9 cellular contexts compared by ENCODE assay signal in the genomic region with DNA sequence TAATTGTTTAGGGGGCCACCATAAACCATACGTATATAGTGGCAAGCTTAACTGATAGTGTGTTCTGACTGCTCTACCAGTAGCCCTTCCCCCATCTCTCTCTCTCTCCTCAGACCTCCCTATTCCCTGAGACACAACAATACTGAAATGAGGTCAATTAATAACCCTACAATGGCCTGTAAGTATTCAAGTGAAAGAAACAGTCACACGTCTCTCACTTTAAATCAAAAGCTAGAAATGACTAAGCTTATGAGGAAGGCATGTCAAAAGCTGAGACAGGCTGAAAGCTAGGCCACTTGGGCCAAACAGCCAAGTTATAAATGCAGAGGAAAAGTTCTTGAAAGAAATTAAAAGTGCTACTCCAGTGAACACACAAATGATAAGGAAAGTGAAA.
A peak's percentile ranks its signal among the peaks of the same experiment; 100 is the strongest.
DNase-seq lines count a peak whose midpoint lies in the region; ATAC-seq, FAIRE-seq and TF ChIP-seq lines count a peak whose summit lies in the region.
"Had no signal": no experiment of that assay in that cellular context is flagged by ENCODE, and none has a peak within 500 bp of the region (broad histone marks: within the 10 kb centered on the region; RNA-seq: fewer than 3 reads in every experiment).

No MANE protein-coding gene starts in this region.

- no peaks in the 10 kb centered on the region for H3K36me3 ChIP-seq in A673 (ENCODE audit: insufficient read depth, low read length, poor library complexity, severe bottlenecking)

- peaks cover 25% of the 10 kb centered on the region for H3K4me1 Mint-ChIP-seq in stimulated activated naive CD8-positive, alpha-beta T cell treated with anti-CD3 and anti-CD28 coated beads, Interleukin-15, amount 100 ng/mL, for 72 hours

- H3K4me3 ChIP-seq in A673 (ENCODE audit: low read depth, low read length, poor library complexity, severe bottlenecking): no peak overlapping the region

- ATAC-seq in HG02759 (IDR thresholded peaks at IDR 0.05; ENCODE audit: unreplicated experiment): peak; percentile 90
- peak; percentile 76 for ATAC-seq in HG03521 (IDR thresholded peaks at IDR 0.05; ENCODE audit: unreplicated experiment)
- ATAC-seq in stimulated activated naive CD8-positive, alpha-beta T cell treated with anti-CD3 and anti-CD28 coated beads, Interleukin-15, amount 100 ng/mL, for 72 hours: peak; percentile 91

- no peaks in the 10 kb centered on the region for H3K9me3 Mint-ChIP-seq in stimulated activated naive CD8-positive, alpha-beta T cell treated with anti-CD3 and anti-CD28 coated beads, Interleukin-15, amount 100 ng/mL, for 72 hours

- H3K27ac ChIP-seq in A673 (ENCODE audit: low read depth, low read length, poor library complexity, severe bottlenecking): no peak overlapping the region

- no peaks in the 10 kb centered on the region for H3K27me3 Mint-ChIP-seq in stimulated activated naive CD8-positive, alpha-beta T cell treated with anti-CD3 and anti-CD28 coated beads, Interleukin-15, amount 100 ng/mL, for 72 hours

- TF ChIP-seq POLR2A in H54 (IDR thresholded peaks at IDR 0.05; ENCODE audit: low read depth, low read length): no peak

- CTCF ChIA-PET in A673 (lab: Charles Lee): no interaction called here

- peak; percentile 20 for DNase-seq in stimulated activated CD4-positive, alpha-beta T cell treated with anti-CD3 and anti-CD28 coated beads, Interleukin-15, amount 100 ng/mL, for 24 hours
- no peak for DNase-seq in stimulated activated CD4-positive, alpha-beta T cell treated with anti-CD3 and anti-CD28 coated beads, Interleukin-4, amount 100 ng/mL, for 4 hours
- DNase-seq in stimulated activated naive CD8-positive, alpha-beta T cell treated with anti-CD3 and anti-CD28 coated beads, Interleukin-15, amount 100 ng/mL, for 72 hours: peak; percentile 14 to 36
- no peak for DNase-seq in A673 (ENCODE audit: low spot score)
- no peak for DNase-seq in H54 (ENCODE audit: insufficient read length, low spot score)
- DNase-seq in H4 (ENCODE audit: low spot score): no peak
- DNase-seq: occipital lobe had no signal

- no peak for TF ChIP-seq CTCF in A673 (conservative IDR thresholded peaks at IDR 0.05; ENCODE audit: low read depth, low read length)

- H3K9me3 ChIP-seq in A673 (ENCODE audit: low read depth, low read length, poor library complexity, severe bottlenecking): no peaks in the 10 kb centered on the region

- POLR2A ChIA-PET in A673 (lab: Charles Lee; ENCODE audit: low non-redundant PET): no interaction called here

- H3K27me3 ChIP-seq in A673 (replicated peaks; ENCODE audit: insufficient read depth, low read depth, low read length, poor library complexity): no peaks in the 10 kb centered on the region

- BruUV-seq in A673 (replicated peaks; lab: Mats Ljungman, UMichigan): no TSS peak

- intact Hi-C loops in A673 (cut with micrococcal nuclease; ENCODE audit: unreplicated experiment): no loop called here

- peak overlapping the region in 1 of 2 donors; percentile 3 for H3K4me3 Mint-ChIP-seq in stimulated activated naive CD8-positive, alpha-beta T cell treated with anti-CD3 and anti-CD28 coated beads, Interleukin-15, amount 100 ng/mL, for 72 hours

- no peaks in the 10 kb centered on the region for H3K4me1 ChIP-seq in A673 (ENCODE audit: insufficient read depth, low read length, poor library complexity, severe bottlenecking)

- no peak for FAIRE-seq in H54 (lab: Jason Lieb, UNC)

- H3K27ac Mint-ChIP-seq in stimulated activated naive CD8-positive, alpha-beta T cell treated with anti-CD3 and anti-CD28 coated beads, Interleukin-15, amount 100 ng/mL, for 72 hours: no peak overlapping the region

Comparison
In these comparisons a context has a peak if more than half of its experiments do, and no peak if none do; other contexts are left out.
1. DNase-seq: peak in stimulated activated CD4-positive, alpha-beta T cell treated with anti-CD3 and anti-CD28 coated beads, Interleukin-15, amount 100 ng/mL, for 24 hours (single experiment) and stimulated activated naive CD8-positive, alpha-beta T cell treated with anti-CD3 and anti-CD28 coated beads, Interleukin-15, amount 100 ng/mL, for 72 hours (2 of 2); none in stimulated activated CD4-positive, alpha-beta T cell treated with anti-CD3 and anti-CD28 coated beads, Interleukin-4, amount 100 ng/mL, for 4 hours (0 of 2), A673 (single experiment), H54 (single experiment) and H4 (single experiment).
2. Peak in every context shown above with its lines, with median percentiles within 50 percentile points of each other: ATAC-seq.